8 cellular contexts compared by ENCODE assay signal in the genomic region with DNA sequence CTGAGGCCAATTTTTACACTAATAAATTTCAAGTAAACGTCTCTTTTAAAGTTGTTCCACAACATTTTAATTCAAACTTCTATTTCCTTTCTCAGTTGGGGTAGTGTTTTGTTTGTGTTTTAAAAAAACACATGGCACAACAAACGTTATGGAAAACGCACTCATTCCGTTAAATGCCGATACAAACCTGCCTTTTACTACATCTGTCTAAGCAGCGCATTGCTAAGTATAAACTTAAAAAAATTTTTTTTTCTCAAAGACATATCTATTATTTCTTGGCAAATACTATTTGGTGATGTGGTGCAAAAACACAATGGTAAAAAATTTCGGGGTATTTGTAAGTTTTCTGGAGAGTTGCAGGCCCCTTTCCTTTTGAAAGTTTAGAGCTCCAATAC. TPM values are rescaled to one million over a fixed set of nuclear protein-coding genes. Genes with fewer than 3 reads are reported as not detected.
DNase-seq lines count a peak whose midpoint lies in the region; ATAC-seq, FAIRE-seq and TF ChIP-seq lines count a peak whose summit lies in the region.
"Had no signal": no experiment of that assay in that cellular context is flagged by ENCODE, and none has a peak within 500 bp of the region (broad histone marks: within the 10 kb centered on the region; RNA-seq: fewer than 3 reads in every experiment).

No MANE protein-coding gene starts in this region.

- H3K4me3 ChIP-seq in HEK293 (ENCODE audit: low read depth, low read length): no peak overlapping the region
- peak overlapping the region; percentile 63 for H3K4me3 ChIP-seq in astrocyte of the spinal cord (ENCODE audit: low read depth, low read length)
- peak overlapping the region; percentile 58 to 97 (median 83) for H3K4me3 ChIP-seq in keratinocyte (ENCODE audit: control insufficient read depth in 2 of 3, extremely low read depth in 1 of 3, insufficient read depth in 2 of 3, low read depth in 1 of 3, low read length in 3 of 3)
- peak overlapping the region in 3 of 5 donors; percentile 78 to 96 (median 84) for H3K4me3 ChIP-seq in subcutaneous abdominal adipose tissue (ENCODE audit: low read depth in 1 of 5, low read length in 5 of 5)
- H3K4me3 ChIP-seq: mucosa of descending colon had no signal

- TF ChIP-seq CTCF in HEK293 (tag by site-specific recombination; IDR thresholded peaks at IDR 0.05) (no peak), astrocyte of the spinal cord (IDR thresholded peaks at IDR 0.05; ENCODE audit: low read depth, low read length) (no peak), keratinocyte (optimal IDR thresholded peaks at IDR 0.05 in 1 of 3, IDR thresholded peaks at IDR 0.05 in 1 of 3, conservative IDR thresholded peaks at IDR 0.05 in 1 of 3; ENCODE audit: extremely low read depth in 1 of 3, insufficient read depth in 2 of 3, low read length in 3 of 3) (no peak)

- CTCF ChIA-PET in HEK293 (lab: Yijun Ruan, JAX): interaction anchor here (0.6 to 0.7 kb wide), 3 partner anchors 72 to 388 kb away, joined by 3 to 5 read pairs (median 4); no protein-coding TSS in a partner anchor

- peak overlapping the region; percentile 98 for H2AFZ ChIP-seq in keratinocyte (ENCODE audit: control insufficient read depth, low read length)

- H3K9ac ChIP-seq in keratinocyte (ENCODE audit: control insufficient read depth, extremely low read depth, insufficient read depth, low read length): peak overlapping the region; percentile 83
- no peak overlapping the region for H3K9ac ChIP-seq in subcutaneous abdominal adipose tissue (ENCODE audit: low read length in 5 of 5)

- H3K36me3 ChIP-seq in HEK293 (ENCODE audit: control insufficient read depth in 2 of 2, insufficient read depth in 1 of 2, low read length in 2 of 2) (no peaks in the 10 kb centered on the region), keratinocyte (ENCODE audit: control insufficient read depth in 2 of 2, extremely low read depth in 1 of 2, insufficient read depth in 2 of 2, low read length in 2 of 2) (no peaks in the 10 kb centered on the region), subcutaneous abdominal adipose tissue (ENCODE audit: control insufficient read depth in 5 of 5, insufficient read depth in 5 of 5, low read length in 5 of 5) (no peaks in the 10 kb centered on the region)

- POLR2A ChIA-PET in HEK293 (lab: Yijun Ruan, JAX): interaction anchor here (0.6 kb wide), 1 partner anchor 205 kb away, joined by 3 read pairs; no protein-coding TSS in a partner anchor

- no peaks in the 10 kb centered on the region for H3K9me3 ChIP-seq in HEK293 (ENCODE audit: control insufficient read depth, insufficient read depth, low read depth, low read length)
- no peaks in the 10 kb centered on the region for H3K9me3 ChIP-seq in keratinocyte (ENCODE audit: control insufficient read depth, low read depth, low read length)
- no peaks in the 10 kb centered on the region for H3K9me3 ChIP-seq in subcutaneous abdominal adipose tissue (ENCODE audit: control insufficient read depth in 5 of 5, low read length in 5 of 5)
- H3K9me3 ChIP-seq: mucosa of descending colon had no signal

- DNase-seq in astrocyte of the spinal cord (ENCODE audit: low read depth, low spot score) (no peak), keratinocyte (ENCODE audit: low read depth, low spot score) (no peak), midbrain (lab: John Stamatoyannopoulos, UW) (no peak), RCC 7860 (ENCODE audit: low spot score) (no peak)

- H3K4me2 ChIP-seq in keratinocyte (ENCODE audit: control insufficient read depth, extremely low read depth, insufficient read depth, low read depth, low read length): peak overlapping the region; percentile 100

- H4K20me1 ChIP-seq in keratinocyte (ENCODE audit: control insufficient read depth, extremely low read depth, insufficient read depth, low read length): no peaks in the 10 kb centered on the region

- H3K27ac ChIP-seq in HEK293 (ENCODE audit: extremely low read depth, low read depth, low read length): peak overlapping the region; percentile 98; the same call in 1 of the 2 replicates
- H3K27ac ChIP-seq in keratinocyte (ENCODE audit: control insufficient read depth, insufficient read depth, low read length): peak overlapping the region; percentile 95
- peak overlapping the region; percentile 99 for H3K27ac ChIP-seq in subcutaneous abdominal adipose tissue (ENCODE audit: low read depth, low read length)

- dilution Hi-C loops in keratinocyte (cut with MboI; ENCODE audit: extremely low pct_ligation_motif_present, low sequenced_read_pairs): no loop called here

- H3K79me2 ChIP-seq in keratinocyte (ENCODE audit: control insufficient read depth, insufficient read depth, low read length): no peaks in the 10 kb centered on the region

- H3K4me1 ChIP-seq in HEK293 (ENCODE audit: control insufficient read depth, insufficient read depth, low read length) (peaks cover 27% of the 10 kb centered on the region), keratinocyte (ENCODE audit: control insufficient read depth, extremely low read depth, insufficient read depth, low read length) (peaks cover 33% of the 10 kb centered on the region), subcutaneous abdominal adipose tissue (ENCODE audit: control insufficient read depth in 5 of 5, insufficient read depth in 5 of 5, low read length in 5 of 5) (peaks cover 0 to 49% (median 41%) of the 10 kb centered on the region in 5 donors)

- in situ Hi-C loops in astrocyte of the spinal cord (cut with HindIII; ENCODE audit: low sequenced_read_pairs): no loop called here

- H3K27me3 ChIP-seq in keratinocyte (ENCODE audit: control insufficient read depth, extremely low read depth, insufficient read depth, low read length) (no peaks in the 10 kb centered on the region), subcutaneous abdominal adipose tissue (ENCODE audit: control insufficient read depth in 5 of 5, insufficient read depth in 4 of 5, low read length in 5 of 5) (peaks cover 0 to 2% (median 0%) of the 10 kb centered on the region in 5 donors)

- H3K9me1 ChIP-seq in keratinocyte (ENCODE audit: control insufficient read depth, extremely low read depth, insufficient read depth, low read length): no peaks in the 10 kb centered on the region

- no peak for ATAC-seq in HG02610 (IDR thresholded peaks at IDR 0.05; ENCODE audit: unreplicated experiment)
- ATAC-seq: mucosa of descending colon had no signal

- no peak for FAIRE-seq in keratinocyte (lab: Jason Lieb, UNC)
- FAIRE-seq in RCC 7860 (lab: Jason Lieb, UNC): no peak

TF ChIP-seq in HEK293, 187 proteins besides CTCF, POLR2A, EP300 and RAD21:
- no peak for TF ChIP-seq ZNF76 (tag by site-specific recombination; IDR thresholded peaks at IDR 0.05; ENCODE audit: borderline replicate concordance, low read depth)
- TF ChIP-seq ZNF335 (tag by site-specific recombination; conservative IDR thresholded peaks at IDR 0.05): peak; percentile 70

RNA-seq across cellular contexts. Expression of gene SKIDA1, which starts 1.4 kb away (rescaled TPM):
- polyA plus RNA-seq in keratinocyte: 0.13 to 0.44 TPM (median 0.15 TPM) in 3 replicates
- polyA plus RNA-seq in keratinocyte (2011; ENCODE audit: low read depth): not detected
- polyA plus RNA-seq in keratinocyte (2011; cell fraction: cytosol; rRNA removed): 0.04 and 0.22 TPM in 2 replicates
- 0.45 and 0.61 TPM in 2 replicates for polyA plus RNA-seq in keratinocyte (2011; cell fraction: nucleus; rRNA removed)
- 0.18 and 0.31 TPM in 2 replicates for polyA plus RNA-seq in keratinocyte (2012; ENCODE audit: low replicate concordance)
- polyA minus RNA-seq in keratinocyte: 0.07 to 0.26 TPM in 2 of 3 replicates, not detected in the other
- polyA minus RNA-seq in keratinocyte (2011; cell fraction: cytosol; rRNA and poly(A)+ RNA removed): not detected
- 0.21 and 0.23 TPM in 2 replicates for polyA minus RNA-seq in keratinocyte (2011; cell fraction: nucleus; rRNA and poly(A)+ RNA removed)

RNA-seq across cellular contexts. Expression of gene MLLT10, which starts 9.9 kb away (rescaled TPM):
- 26.6 to 40.2 TPM (median 35.8 TPM) in 3 replicates for polyA plus RNA-seq in keratinocyte
- polyA plus RNA-seq in keratinocyte (2011; ENCODE audit: low read depth): 12.0 TPM
- 18.3 and 27.1 TPM in 2 replicates for polyA plus RNA-seq in keratinocyte (2011; cell fraction: cytosol; rRNA removed)
- 50.0 and 52.0 TPM in 2 replicates for polyA plus RNA-seq in keratinocyte (2011; cell fraction: nucleus; rRNA removed)
- 12.5 and 16.0 TPM in 2 replicates for polyA plus RNA-seq in keratinocyte (2012; ENCODE audit: low replicate concordance)
- 59.7 to 78.6 TPM (median 63.3 TPM) in 3 replicates for polyA minus RNA-seq in keratinocyte
- 23.2 TPM for polyA minus RNA-seq in keratinocyte (2011; cell fraction: cytosol; rRNA and poly(A)+ RNA removed)
- 61.4 and 110 TPM in 2 replicates for polyA minus RNA-seq in keratinocyte (2011; cell fraction: nucleus; rRNA and poly(A)+ RNA removed)
